ENCODE assay signal across 12 cellular contexts in genomic region chr15:74791007-74791406, GRCh38. TPM values are rescaled to one million over a fixed set of nuclear protein-coding genes. Genes with fewer than 3 reads are reported as not detected.
DNase-seq lines count a peak whose midpoint lies in the region; ATAC-seq and TF ChIP-seq lines count a peak whose summit lies in the region.
"Had no signal": no experiment of that assay in that cellular context is flagged by ENCODE, and none has a peak within 500 bp of the region (broad histone marks: within the 10 kb centered on the region; RNA-seq: fewer than 3 reads in every experiment).

No MANE protein-coding gene starts in this region.

- ATAC-seq in activated T-cell treated with anti-CD3 and anti-CD28 coated beads, Interleukin-2, amount 50 U/mL, for 72 hours (replicated peaks in 1 of 2): no peak
- ATAC-seq in stimulated activated naive CD8-positive, alpha-beta T cell treated with anti-CD3 and anti-CD28 coated beads, Interleukin-15, amount 100 ng/mL, for 72 hours: no peak

- peak overlapping the region; percentile 49 to 90 for H3K4me3 Mint-ChIP-seq in activated T-cell treated with anti-CD3 and anti-CD28 coated beads, Interleukin-2, amount 50 U/mL, for 72 hours
- peak overlapping the region; percentile 82 to 98 for H3K4me3 Mint-ChIP-seq in stimulated activated naive CD8-positive, alpha-beta T cell treated with anti-CD3 and anti-CD28 coated beads, Interleukin-15, amount 100 ng/mL, for 72 hours

- H3K9me3 Mint-ChIP-seq in activated T-cell treated with anti-CD3 and anti-CD28 coated beads, Interleukin-2, amount 50 U/mL, for 72 hours: no peaks in the 10 kb centered on the region
- H3K9me3 Mint-ChIP-seq in stimulated activated naive CD8-positive, alpha-beta T cell treated with anti-CD3 and anti-CD28 coated beads, Interleukin-15, amount 100 ng/mL, for 72 hours: no peaks in the 10 kb centered on the region

- intact Hi-C loops in dorsolateral prefrontal cortex (cut with DNase I): no loop called here

- H3K36me3 ChIP-seq in Peyer's patch: no peaks in the 10 kb centered on the region

- H3K4me3 ChIP-seq in Peyer's patch (no peak overlapping the region), dorsolateral prefrontal cortex (peak overlapping the region in 2 of 59 donors; percentile 17 to 34)

- H3K9me3 ChIP-seq in Peyer's patch: no peaks in the 10 kb centered on the region

- TF ChIP-seq CTCF in Peyer's patch (IDR thresholded peaks at IDR 0.05): no peak
- TF ChIP-seq CTCF in dorsolateral prefrontal cortex (IDR thresholded peaks at IDR 0.05 in 54 of 56, conservative IDR thresholded peaks at IDR 0.05 in 2 of 56; ENCODE audit: low read depth in 1 of 56, partially characterized antibody in 56 of 56): no peak

- H3K27me3 ChIP-seq in Peyer's patch (no peaks in the 10 kb centered on the region), dorsolateral prefrontal cortex (no peaks in the 10 kb centered on the region)

- peaks cover 4 to 17% of the 10 kb centered on the region in 2 donors for H3K36me3 Mint-ChIP-seq in activated T-cell treated with anti-CD3 and anti-CD28 coated beads, Interleukin-2, amount 50 U/mL, for 72 hours (ENCODE audit: insufficient read depth in 2 of 2)

- H3K4me1 ChIP-seq in Peyer's patch: peaks cover 22 to 90% (median 65%) of the 10 kb centered on the region in 4 donors

- no peak for TF ChIP-seq POLR2A in Peyer's patch (IDR thresholded peaks at IDR 0.05)

- H3K27ac Mint-ChIP-seq in activated T-cell treated with anti-CD3 and anti-CD28 coated beads, Interleukin-2, amount 50 U/mL, for 72 hours: peak overlapping the region; percentile 57
- H3K27ac Mint-ChIP-seq in stimulated activated naive CD8-positive, alpha-beta T cell treated with anti-CD3 and anti-CD28 coated beads, Interleukin-15, amount 100 ng/mL, for 72 hours: peak overlapping the region in 1 of 2 donors; percentile 88

- DNase-seq in activated T-cell treated with anti-CD3 and anti-CD28 coated beads, Interleukin-2, amount 50 U/mL, for 72 hours: no peak
- DNase-seq in activated T-cell treated with anti-CD3 and anti-CD28 coated beads, Interleukin-2, amount 50 U/mL, for 48 hours: no peak
- DNase-seq in Peyer's patch (no peak), dorsolateral prefrontal cortex (no peak), EL (no peak), KBM-7 (no peak), NK-92 (lab: John Stamatoyannopoulos, UW; ENCODE audit: unreplicated experiment) (no peak)
- no peak for DNase-seq in stimulated activated naive CD8-positive, alpha-beta T cell treated with anti-CD3 and anti-CD28 coated beads, Interleukin-15, amount 100 ng/mL, for 72 hours
- DNase-seq: central memory CD4-positive, alpha-beta T cell; stimulated activated CD4-positive, alpha-beta T cell treated with anti-CD3 and anti-CD28 coated beads, Interleukin-12 subunit alpha, Interleukin-12 subunit beta, amount 100 ng/mL, for 4 hours had no signal

- H3K27ac ChIP-seq in Peyer's patch (peak overlapping the region in 3 of 4 donors; percentile 85 to 97 (median 91)), dorsolateral prefrontal cortex (peak overlapping the region in 48 of 59 donors; percentile 48 to 93 (median 85))

- in situ Hi-C loops in KBM-7 (cut with MboI; ENCODE audit: low pct_unique_long_range_greater_than_20kb, low sequenced_read_pairs): no loop called here

- H3K27me3 Mint-ChIP-seq in activated T-cell treated with anti-CD3 and anti-CD28 coated beads, Interleukin-2, amount 50 U/mL, for 72 hours (ENCODE audit: low read depth): no peaks in the 10 kb centered on the region
- no peaks in the 10 kb centered on the region for H3K27me3 Mint-ChIP-seq in stimulated activated naive CD8-positive, alpha-beta T cell treated with anti-CD3 and anti-CD28 coated beads, Interleukin-15, amount 100 ng/mL, for 72 hours

- H3K4me1 Mint-ChIP-seq in activated T-cell treated with anti-CD3 and anti-CD28 coated beads, Interleukin-2, amount 50 U/mL, for 72 hours (ENCODE audit: low read depth): peaks cover 93% of the 10 kb centered on the region
- peaks cover 98% of the 10 kb centered on the region for H3K4me1 Mint-ChIP-seq in stimulated activated naive CD8-positive, alpha-beta T cell treated with anti-CD3 and anti-CD28 coated beads, Interleukin-15, amount 100 ng/mL, for 72 hours

RNA-seq across cellular contexts. Expression of gene CSK, which starts 9.1 kb away (rescaled TPM):
- total RNA-seq in activated T-cell treated with anti-CD3 and anti-CD28 coated beads, Interleukin-2, amount 50 U/mL, for 72 hours: 100 to 1,000 TPM; 200 to 267 TPM
- total RNA-seq in Peyer's patch: 100 to 1,000 TPM in 1 of 4 donors, 10 to 100 TPM in 3; 53.8 to 122 (median 66.2) TPM
- total RNA-seq in dorsolateral prefrontal cortex: 10 to 100 TPM; 28.9 to 71.0 (median 41.8) TPM

RNA-seq across cellular contexts. Expression of gene LMAN1L, which starts 21.6 kb away (rescaled TPM):
- total RNA-seq in activated T-cell treated with anti-CD3 and anti-CD28 coated beads, Interleukin-2, amount 50 U/mL, for 72 hours: under 1 TPM; 0.53 to 0.72 TPM
- not detected for total RNA-seq in Peyer's patch
- total RNA-seq in dorsolateral prefrontal cortex: 1 to 10 TPM in 104 of 120 experiments, under 1 TPM in 13, not detected in 3; 0.30 to 8.1 (median 2.0) TPM
- total RNA-seq: M059J, NCI-H460 had no signal

RNA-seq across cellular contexts. Expression of gene CPLX3, which starts 35.4 kb away (rescaled TPM):
- total RNA-seq in activated T-cell treated with anti-CD3 and anti-CD28 coated beads, Interleukin-2, amount 50 U/mL, for 72 hours: under 1 TPM; 0.14 to 0.17 TPM
- total RNA-seq in Peyer's patch (not detected), dorsolateral prefrontal cortex (10 to 100 TPM in 1 of 120 experiments, 1 to 10 TPM in 118, not detected in 1; 1.1 to 12.4 (median 3.8) TPM)
- total RNA-seq: M059J had no signal

RNA-seq across cellular contexts. Expression of gene CYP1A2, which starts 42.4 kb away (rescaled TPM):
- total RNA-seq in activated T-cell treated with anti-CD3 and anti-CD28 coated beads, Interleukin-2, amount 50 U/mL, for 72 hours: not detected
- not detected for total RNA-seq in Peyer's patch
- total RNA-seq in dorsolateral prefrontal cortex: not detected
- total RNA-seq: M059J, NCI-H460 had no signal

RNA-seq across cellular contexts. Expression of gene ULK3, which starts 51.9 kb away (rescaled TPM):
- total RNA-seq in activated T-cell treated with anti-CD3 and anti-CD28 coated beads, Interleukin-2, amount 50 U/mL, for 72 hours: 10 to 100 TPM; 48.5 to 53.8 TPM
- total RNA-seq in Peyer's patch: 100 to 1,000 TPM; 194 to 508 (median 288) TPM
- 100 to 1,000 TPM in 15 of 120 experiments, 10 to 100 TPM in 105; 55.0 to 133 (median 84.0) TPM for total RNA-seq in dorsolateral prefrontal cortex
